ENCODE assay signal across 25 cellular contexts in the genomic region with DNA sequence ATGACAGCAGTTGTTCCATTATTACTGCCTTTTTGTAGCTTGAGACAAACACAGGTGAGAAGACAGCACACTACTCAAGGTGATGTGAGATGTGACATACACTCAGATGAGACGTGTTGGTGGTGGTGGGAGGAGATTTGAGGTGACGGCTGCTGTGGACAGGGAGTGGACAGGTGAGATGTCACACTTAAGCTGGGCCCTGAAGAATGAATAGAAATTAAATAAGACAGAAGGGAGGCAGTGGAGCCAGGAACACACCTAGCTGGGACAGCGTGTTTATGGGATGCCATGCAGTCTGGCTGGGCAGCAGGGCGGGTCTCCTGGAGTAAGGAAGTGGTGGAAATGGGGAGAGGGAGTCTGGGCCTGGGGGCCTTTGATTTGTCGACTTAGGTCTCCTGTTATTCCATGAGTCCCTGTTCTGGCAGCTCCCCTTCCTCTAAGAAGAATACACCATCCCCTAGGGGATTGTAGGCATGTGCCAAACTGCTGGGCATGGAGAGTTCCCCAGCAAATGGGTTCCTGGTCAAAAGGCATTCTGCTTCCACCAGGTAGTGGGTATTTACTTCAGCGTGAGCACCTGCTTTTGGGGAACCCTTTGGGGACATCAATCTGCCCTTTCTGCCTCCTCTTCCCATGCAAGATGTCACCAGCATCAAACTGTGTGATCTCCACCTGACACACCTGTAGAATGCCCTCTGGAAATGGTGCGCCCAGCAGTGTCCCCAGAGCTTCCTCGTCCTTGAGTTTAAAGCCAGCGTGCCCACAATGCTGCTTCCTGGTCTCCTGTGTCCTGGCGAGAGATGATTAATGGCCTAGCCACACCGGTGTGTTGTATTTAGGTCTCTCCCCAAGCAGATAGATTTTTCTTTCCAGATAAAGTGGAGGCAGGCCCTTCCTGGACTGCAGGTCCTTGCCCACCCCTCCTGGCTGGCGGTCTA.
DNase-seq lines count a peak whose midpoint lies in the region; ATAC-seq and TF ChIP-seq lines count a peak whose summit lies in the region.
"Had no signal": no experiment of that assay in that cellular context is flagged by ENCODE, and none has a peak within 500 bp of the region (broad histone marks: within the 10 kb centered on the region; RNA-seq: fewer than 3 reads in every experiment).

No MANE protein-coding gene starts in this region.

- H3K27me3 ChIP-seq in right atrium auricular region (no peaks in the 10 kb centered on the region), left ventricle myocardium inferior (ENCODE audit: low read depth) (no peaks in the 10 kb centered on the region), endodermal cell (ENCODE audit: control insufficient read depth, insufficient read depth, low read length, poor library complexity, severe bottlenecking) (peaks cover 31% of the 10 kb centered on the region), vagina (no peaks in the 10 kb centered on the region)
- H3K27me3 ChIP-seq: SJCRH30 had no signal

- H3K9me3 Mint-ChIP-seq in endodermal cell (no peaks in the 10 kb centered on the region), osteocyte (ENCODE audit: unreplicated experiment) (no peaks in the 10 kb centered on the region)
- H3K9me3 Mint-ChIP-seq in T-helper 2 cell treated with Interferon-gamma antibody and Interleukin-4, amounts not matched to agents 5 μg/mL and 100 μg/mL, for 36 hours: no peaks in the 10 kb centered on the region

- TF ChIP-seq POLR2A in vagina (IDR thresholded peaks at IDR 0.05): no peak

- H3K4me1 Mint-ChIP-seq in endodermal cell (peaks cover 2% of the 10 kb centered on the region), osteocyte (ENCODE audit: unreplicated experiment) (no peaks in the 10 kb centered on the region)
- no peaks in the 10 kb centered on the region for H3K4me1 Mint-ChIP-seq in T-helper 2 cell treated with Interferon-gamma antibody and Interleukin-4, amounts not matched to agents 5 μg/mL and 100 μg/mL, for 36 hours (ENCODE audit: low read depth)

- H3K36me3 Mint-ChIP-seq in endodermal cell (ENCODE audit: low read depth): no peaks in the 10 kb centered on the region
- no peaks in the 10 kb centered on the region for H3K36me3 Mint-ChIP-seq in osteocyte (ENCODE audit: unreplicated experiment)
- H3K36me3 Mint-ChIP-seq in T-helper 2 cell treated with Interferon-gamma antibody and Interleukin-4, amounts not matched to agents 5 μg/mL and 100 μg/mL, for 36 hours (ENCODE audit: low read depth): no peaks in the 10 kb centered on the region

- no peak overlapping the region for H3K9ac ChIP-seq in endodermal cell (ENCODE audit: extremely low read depth, low read length, poor library complexity, severe bottlenecking)

- 90 to 93% methylated on average over 7 to 11 of the region's 12 CpGs for WGBS in endodermal cell (ENCODE audit: insufficient coverage in 1 of 2, insufficient read length in 1 of 2), 2 experiments

- no peaks in the 10 kb centered on the region for H3K36me3 ChIP-seq in right atrium auricular region
- H3K36me3 ChIP-seq in left ventricle myocardium inferior: no peaks in the 10 kb centered on the region
- H3K36me3 ChIP-seq in endodermal cell (ENCODE audit: control insufficient read depth, insufficient read depth, low read length): no peaks in the 10 kb centered on the region
- H3K36me3 ChIP-seq in vagina: no peaks in the 10 kb centered on the region
- H3K36me3 ChIP-seq: SJCRH30 had no signal

- H3K4me1 ChIP-seq in right atrium auricular region (peaks cover 0 to under 1% of the 10 kb centered on the region in 2 donors), left ventricle myocardium inferior (peaks cover 3% of the 10 kb centered on the region), endodermal cell (ENCODE audit: control insufficient read depth, insufficient read depth, low read length) (no peaks in the 10 kb centered on the region), vagina (no peaks in the 10 kb centered on the region)
- H3K4me1 ChIP-seq: SJCRH30 had no signal

- H3K27me3 Mint-ChIP-seq in endodermal cell (ENCODE audit: insufficient read depth) (peaks cover 63% of the 10 kb centered on the region), osteocyte (ENCODE audit: unreplicated experiment) (peaks cover 7% of the 10 kb centered on the region)
- H3K27me3 Mint-ChIP-seq in T-helper 2 cell treated with Interferon-gamma antibody and Interleukin-4, amounts not matched to agents 5 μg/mL and 100 μg/mL, for 36 hours (ENCODE audit: low read depth): peaks cover 15% of the 10 kb centered on the region

- intact Hi-C loops in left ventricle myocardium inferior (cut with micrococcal nuclease): no loop called here
- intact Hi-C loops in vagina (cut with DNase I): no loop called here
- intact Hi-C loops in left colon (cut with DNase I, micrococcal nuclease): no loop called here

- no peak overlapping the region for H3K4me3 ChIP-seq in right atrium auricular region
- no peak overlapping the region for H3K4me3 ChIP-seq in left ventricle myocardium inferior
- H3K4me3 ChIP-seq in endodermal cell (ENCODE audit: low read length): no peak overlapping the region
- H3K4me3 ChIP-seq in vagina: no peak overlapping the region
- H3K4me3 ChIP-seq: K562, PC-9, SJCRH30 had no signal

- DNase-seq in right atrium auricular region (ENCODE audit: low spot score): peak; percentile 34
- no peak for DNase-seq in left ventricle myocardium inferior
- DNase-seq in endodermal cell: peak; percentile 26
- DNase-seq in osteocyte (ENCODE audit: extremely low spot score, unreplicated experiment): peak; percentile 75
- peak; percentile 69 to 91 for DNase-seq in vagina (ENCODE audit: extremely low spot score in 2 of 2)
- DNase-seq in T-helper 2 cell treated with Interferon-gamma antibody and Interleukin-4, amounts not matched to agents 5 μg/mL and 100 μg/mL, for 36 hours (ENCODE audit: low spot score): no peak
- no peak for DNase-seq in left colon
- DNase-seq: Calu3; DMS153; Kasumi-1; NCI-H1105; NCI-H1436 treated with DMSO at 0.1 percent for 48 hours; NCI-H187 treated with DMSO at 0.1 percent for 48 hours; NCI-H2107; NCI-H446; NCI-H524 treated with DMSO at 0.1 percent for 48 hours; NCI-H82; NK-92 treated with Interleukin-12 subunit alpha and Interleukin-12 subunit beta, amount 100 ng/mL, for 24 hours; PC-9; SJCRH30 had no signal

- no peak overlapping the region for H3K27ac ChIP-seq in right atrium auricular region
- H3K27ac ChIP-seq in left ventricle myocardium inferior (replicated peaks): no peak overlapping the region
- no peak overlapping the region for H3K27ac ChIP-seq in endodermal cell (ENCODE audit: low read depth, low read length)
- H3K27ac ChIP-seq in vagina: no peak overlapping the region
- H3K27ac ChIP-seq: PC-9, SJCRH30 had no signal

- ATAC-seq in left colon: no peak
- ATAC-seq in HG03460 (IDR thresholded peaks at IDR 0.05; ENCODE audit: unreplicated experiment): no peak
- ATAC-seq: HCT116, K562, Right ventricle myocardium inferior, SK-N-SH treated with all-trans-retinoic acid at 6 μM for 48 hours had no signal

- H3K27ac Mint-ChIP-seq in endodermal cell: no peak overlapping the region
- no peak overlapping the region for H3K27ac Mint-ChIP-seq in osteocyte (ENCODE audit: unreplicated experiment)
- no peak overlapping the region for H3K27ac Mint-ChIP-seq in T-helper 2 cell treated with Interferon-gamma antibody and Interleukin-4, amounts not matched to agents 5 μg/mL and 100 μg/mL, for 36 hours

- TF ChIP-seq CTCF in right atrium auricular region (IDR thresholded peaks at IDR 0.05): no peak
- TF ChIP-seq CTCF in left ventricle myocardium inferior (IDR thresholded peaks at IDR 0.05; ENCODE audit: borderline replicate concordance): no peak
- no peak for TF ChIP-seq CTCF in endodermal cell (conservative IDR thresholded peaks at IDR 0.05)
- no peak for TF ChIP-seq CTCF in osteocyte (IDR thresholded peaks at IDR 0.05)
- TF ChIP-seq CTCF in vagina (IDR thresholded peaks at IDR 0.05): no peak

- no peak overlapping the region for H3K4me3 Mint-ChIP-seq in endodermal cell
- H3K4me3 Mint-ChIP-seq in osteocyte (ENCODE audit: unreplicated experiment): no peak overlapping the region
- no peak overlapping the region for H3K4me3 Mint-ChIP-seq in T-helper 2 cell treated with Interferon-gamma antibody and Interleukin-4, amounts not matched to agents 5 μg/mL and 100 μg/mL, for 36 hours

- H3K9me3 ChIP-seq in right atrium auricular region (no peaks in the 10 kb centered on the region), left ventricle myocardium inferior (replicated peaks) (no peaks in the 10 kb centered on the region), endodermal cell (ENCODE audit: control insufficient read depth, low read length) (no peaks in the 10 kb centered on the region), vagina (no peaks in the 10 kb centered on the region)
- H3K9me3 ChIP-seq: SJCRH30 had no signal

Comparison
In these comparisons a context has a peak if more than half of its experiments do, and no peak if none do; other contexts are left out.
1. DNase-seq: peak in right atrium auricular region (single experiment), endodermal cell (single experiment), osteocyte (single experiment) and vagina (2 of 2); none in left ventricle myocardium inferior (single experiment), T-helper 2 cell treated with Interferon-gamma antibody and Interleukin-4, amounts not matched to agents 5 μg/mL and 100 μg/mL, for 36 hours (single experiment) and left colon (0 of 2).